In the genomic region with DNA sequence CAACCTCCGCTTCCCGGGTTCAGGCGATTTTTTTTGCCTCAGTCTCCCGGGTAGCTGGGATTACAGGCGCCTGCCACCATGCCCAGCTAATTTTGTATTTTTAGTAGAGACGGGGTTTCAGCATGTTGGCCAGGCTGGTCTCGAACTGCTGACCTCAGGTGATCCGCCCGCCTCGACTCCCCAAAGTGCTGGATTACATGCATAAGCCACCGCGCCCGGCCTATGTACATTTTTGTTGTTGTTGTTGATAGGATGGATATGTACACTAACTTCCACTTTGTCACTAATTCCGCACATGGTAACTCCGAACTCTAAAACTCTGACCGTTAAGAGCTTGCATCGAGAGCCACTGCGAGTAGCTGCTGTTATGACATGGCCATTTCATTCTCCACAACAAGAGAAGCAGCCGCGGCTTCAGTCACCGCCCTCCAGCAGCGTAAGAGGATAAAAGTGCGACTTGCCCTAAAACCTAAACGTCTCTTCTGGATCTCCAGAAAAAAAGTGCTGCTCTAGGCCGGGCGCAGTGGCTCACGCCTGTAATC, we compare ENCODE assay signal across 8 cellular contexts. TPM values are rescaled to one million over a fixed set of nuclear protein-coding genes. Genes with fewer than 3 reads are reported as not detected.
DNase-seq lines count a peak whose midpoint lies in the region; ATAC-seq and TF ChIP-seq lines count a peak whose summit lies in the region.

No MANE protein-coding gene starts in this region.

- peaks cover 15% of the 10 kb centered on the region for H3K9me1 ChIP-seq in IMR-90 (ENCODE audit: insufficient read depth, low read length)

- H4K5ac ChIP-seq in IMR-90 (ENCODE audit: low read depth, low read length): peak overlapping the region; percentile 96

- 76% methylated on average over 10 of the region's 27 CpGs; no CpG with 5 or more reads in 1 of the 2 experiments for WGBS in IMR-90 (ENCODE audit: extremely low coverage in 2 of 2, insufficient read length in 1 of 2), 2 experiments

- peak overlapping the region; percentile 9; the same call in 1 of the 2 replicates for H3K4me3 ChIP-seq in AG09309 (ENCODE audit: control insufficient read depth, low read depth, low read length)
- H3K4me3 ChIP-seq in IMR-90 (ENCODE audit: insufficient read depth, low read depth, low read length): no peak overlapping the region
- H3K4me3 ChIP-seq in breast epithelium: peak overlapping the region; percentile 74 to 100 (median 95)

- TF ChIP-seq RAD21 in IMR-90 (IDR thresholded peaks at IDR 0.05; ENCODE audit: low read length): no peak

- no peak overlapping the region for H3K56ac ChIP-seq in IMR-90 (ENCODE audit: extremely low read depth, insufficient read depth, low read length)

- POLR2A ChIA-PET in IMR-90 (lab: Charles Lee; ENCODE audit: unreplicated experiment): no interaction called here

- H3K9me3 ChIP-seq in IMR-90 (ENCODE audit: control insufficient read depth, insufficient read depth, low read length): no peaks in the 10 kb centered on the region
- H3K9me3 ChIP-seq in breast epithelium: no peaks in the 10 kb centered on the region

- BruUV-seq in IMR-90 (replicated peaks; lab: Mats Ljungman, UMichigan): no TSS peak

- peak overlapping the region; percentile 83; the same call in 1 of the 2 replicates for H4K91ac ChIP-seq in IMR-90 (ENCODE audit: insufficient read depth, low read depth, low read length)

- H3K14ac ChIP-seq in IMR-90 (replicated peaks; ENCODE audit: low read depth, low read length): no peak overlapping the region

- peaks cover 28 to 43% of the 10 kb centered on the region in 2 experiments for H3K79me1 ChIP-seq in IMR-90 (ENCODE audit: low read depth in 1 of 2, low read length in 2 of 2)

- H3K27ac ChIP-seq in IMR-90 (ENCODE audit: insufficient read depth, low read length): no peak overlapping the region; the same call in 1 of the 2 replicates
- H3K27ac ChIP-seq in breast epithelium: no peak overlapping the region

- in situ Hi-C loops in IMR-90 (cut with MboI; ENCODE audit: low sequenced_read_pairs): no loop called here

- 0 out of 2 replicates have a peak overlapping the region, but pooled peaks have one; percentile 34 for H2BK120ac ChIP-seq in IMR-90 (ENCODE audit: low read depth, low read length)

- peaks cover 26% of the 10 kb centered on the region for H3K36me3 Mint-ChIP-seq in nephron progenitor cell (ENCODE audit: low read depth)

- peaks cover 16% of the 10 kb centered on the region; the same call in 1 of the 2 replicates for H4K20me1 ChIP-seq in IMR-90 (ENCODE audit: insufficient read depth, low read length)

- intact Hi-C loops in IMR-90 (cut with micrococcal nuclease) (no loop called here), breast epithelium (cut with DNase I; ENCODE audit: low total_unique reads) (no loop called here)

- H3K36me3 ChIP-seq in IMR-90 (ENCODE audit: control insufficient read depth, insufficient read depth, low read length): peaks cover 22% of the 10 kb centered on the region
- no peaks in the 10 kb centered on the region for H3K36me3 ChIP-seq in breast epithelium

- H3K27ac Mint-ChIP-seq in nephron progenitor cell: no peak overlapping the region

- H4K8ac ChIP-seq in IMR-90 (ENCODE audit: low read depth in 2 of 2, low read length in 2 of 2): peak overlapping the region; percentile 93 to 95

- H2BK5ac ChIP-seq in IMR-90 (ENCODE audit: low read depth, low read length, poor library complexity, severe bottlenecking): peak overlapping the region; percentile 48

- H3K4me1 ChIP-seq in IMR-90 (ENCODE audit: control insufficient read depth, insufficient read depth, low read length): peaks cover 8% of the 10 kb centered on the region
- H3K4me1 ChIP-seq in breast epithelium: peaks cover 0 to 12% of the 10 kb centered on the region in 2 donors

- ATAC-seq in IMR-90 (ENCODE audit: low read depth) (no peak), GM21390 (IDR thresholded peaks at IDR 0.05; ENCODE audit: unreplicated experiment) (no peak)

- no peak for TF ChIP-seq POLR2A in IMR-90 (IDR thresholded peaks at IDR 0.05; ENCODE audit: low read depth, low read length)
- TF ChIP-seq POLR2A in breast epithelium (IDR thresholded peaks at IDR 0.05): no peak

- H3K23ac ChIP-seq in IMR-90 (ENCODE audit: low read depth, low read length): no peak overlapping the region

- TF ChIP-seq CTCF in AG09309 (IDR thresholded peaks at IDR 0.05; ENCODE audit: control insufficient read depth, insufficient read depth, low read depth, low read length, missing control alignments) (no peak), IMR-90 (conservative IDR thresholded peaks at IDR 0.05; ENCODE audit: low read depth, low read length) (no peak), breast epithelium (IDR thresholded peaks at IDR 0.05) (no peak), nephron progenitor cell (IDR thresholded peaks at IDR 0.05) (no peak)

- no peak for DNase-seq in AG09309 (ENCODE audit: low read depth)
- DNase-seq in IMR-90: no peak
- DNase-seq in breast epithelium (ENCODE audit: low spot score in 2 of 2): no peak
- DNase-seq in nephron progenitor cell: no peak
- DNase-seq in NCI-H748 treated with DMSO at 0.1 percent for 48 hours (lab: John Stamatoyannopoulos, UW): no peak
- DNase-seq in NCI-H1694 (lab: John Stamatoyannopoulos, UW): no peak
- DNase-seq in NCI-H2029 treated with DMSO at 0.1 percent for 48 hours (lab: John Stamatoyannopoulos, UW): no peak

- no peak overlapping the region for H2BK20ac ChIP-seq in IMR-90 (ENCODE audit: low read depth, low read length)

- H3K4me1 Mint-ChIP-seq in nephron progenitor cell: peaks cover 16% of the 10 kb centered on the region

- no peak overlapping the region for H3K9ac ChIP-seq in IMR-90 (ENCODE audit: low read depth, low read length)

- dilution Hi-C loops in IMR-90 (cut with HindIII; ENCODE audit: low sequenced_read_pairs, unreplicated experiment): no loop called here

- H2AFZ ChIP-seq in IMR-90 (replicated peaks; ENCODE audit: low read length, poor library complexity): peak overlapping the region; percentile 97

- peaks cover 15% of the 10 kb centered on the region for H3K27me3 Mint-ChIP-seq in nephron progenitor cell (ENCODE audit: low read depth, poor library complexity)

- no peaks in the 10 kb centered on the region for H3K9me3 Mint-ChIP-seq in nephron progenitor cell

- peak overlapping the region; percentile 96 for H3K4me3 Mint-ChIP-seq in nephron progenitor cell

- no peak overlapping the region for H3K18ac ChIP-seq in IMR-90 (ENCODE audit: low read depth, low read length)

- H3K4me2 ChIP-seq in IMR-90 (ENCODE audit: low read depth, low read length): peak overlapping the region; percentile 53; the same call in 1 of the 2 replicates

- no peak overlapping the region; the same call in 2 of the 3 replicates for H2BK15ac ChIP-seq in IMR-90 (ENCODE audit: low read depth, low read length)

- H2AK5ac ChIP-seq in IMR-90 (ENCODE audit: low read depth, low read length): peak overlapping the region; percentile 86

- H3K27me3 ChIP-seq in IMR-90 (ENCODE audit: control insufficient read depth, insufficient read depth, low read length) (no peaks in the 10 kb centered on the region), breast epithelium (no peaks in the 10 kb centered on the region)

- CTCF ChIA-PET in IMR-90 (lab: Yijun Ruan, JAX): no interaction called here

- H3K4ac ChIP-seq in IMR-90 (ENCODE audit: low read depth, low read length): peak overlapping the region; percentile 75

- H2AK9ac ChIP-seq in IMR-90 (replicated peaks; ENCODE audit: low read depth, low read length, poor library complexity): peak overlapping the region; percentile 83

TF ChIP-seq in IMR-90, 13 proteins besides CTCF, POLR2A, EP300 and RAD21 (continues in another document):
- TF ChIP-seq MAFK (IDR thresholded peaks at IDR 0.05; ENCODE audit: low read depth, low read length) (no peak), CHD1 (IDR thresholded peaks at IDR 0.05; ENCODE audit: low read depth, low read length) (no peak), FOS (IDR thresholded peaks at IDR 0.05; ENCODE audit: low read depth, low read length) (no peak), MAZ (IDR thresholded peaks at IDR 0.05; ENCODE audit: borderline replicate concordance, low read depth, low read length) (no peak)
- TF ChIP-seq, protein P1, sequence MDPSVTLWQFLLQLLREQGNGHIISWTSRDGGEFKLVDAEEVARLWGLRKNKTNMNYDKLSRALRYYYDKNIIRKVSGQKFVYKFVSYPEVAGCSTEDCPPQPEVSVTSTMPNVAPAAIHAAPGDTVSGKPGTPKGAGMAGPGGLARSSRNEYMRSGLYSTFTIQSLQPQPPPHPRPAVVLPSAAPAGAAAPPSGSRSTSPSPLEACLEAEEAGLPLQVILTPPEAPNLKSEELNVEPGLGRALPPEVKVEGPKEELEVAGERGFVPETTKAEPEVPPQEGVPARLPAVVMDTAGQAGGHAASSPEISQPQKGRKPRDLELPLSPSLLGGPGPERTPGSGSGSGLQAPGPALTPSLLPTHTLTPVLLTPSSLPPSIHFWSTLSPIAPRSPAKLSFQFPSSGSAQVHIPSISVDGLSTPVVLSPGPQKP (IDR thresholded peaks at IDR 0.05; ENCODE audit: borderline replicate concordance, low read depth, low read length): no peak

RNA-seq across cellular contexts. Expression of a gene that starts 0.7 kb away (rescaled TPM):
- total RNA-seq in IMR-90 (2012; rRNA removed) (127 and 156 TPM in 2 replicates), breast epithelium (10 to 100 TPM; 39.2 to 65.9 (median 60.2) TPM)
- 164 and 167 TPM in 2 replicates for polyA plus RNA-seq in IMR-90 (2012; rRNA removed)
- polyA plus RNA-seq in IMR-90 (2012; cell fraction: cytosol; rRNA removed): 104 and 139 TPM in 2 replicates
- polyA plus RNA-seq in IMR-90 (2012; cell fraction: nucleus; rRNA removed; ENCODE audit: low replicate concordance): 508 and 675 TPM in 2 replicates

RNA-seq across cellular contexts. Expression of a gene that starts 7.5 kb away (rescaled TPM):
- total RNA-seq in IMR-90 (2012; rRNA removed) (0.18 and 0.28 TPM in 2 replicates), breast epithelium (10 to 100 TPM; 10.8 to 16.6 (median 11.1) TPM)
- 0.65 and 0.79 TPM in 2 replicates for polyA plus RNA-seq in IMR-90 (2012; rRNA removed)
- 0.76 and 0.86 TPM in 2 replicates for polyA plus RNA-seq in IMR-90 (2012; cell fraction: cytosol; rRNA removed)
- 2.3 and 4.4 TPM in 2 replicates for polyA plus RNA-seq in IMR-90 (2012; cell fraction: nucleus; rRNA removed; ENCODE audit: low replicate concordance)

RNA-seq across cellular contexts. Expression of a gene that starts 27.5 kb away (rescaled TPM):
- total RNA-seq in IMR-90 (2012; rRNA removed) (1.3 and 1.4 TPM in 2 replicates), breast epithelium (1 to 10 TPM in 2 of 3 donors, under 1 TPM in 1; 0.66 to 2.1 (median 1.2) TPM)
- 3.6 and 3.8 TPM in 2 replicates for polyA plus RNA-seq in IMR-90 (2012; rRNA removed)
- polyA plus RNA-seq in IMR-90 (2012; cell fraction: cytosol; rRNA removed): 0.88 and 2.6 TPM in 2 replicates
- 22.0 and 29.2 TPM in 2 replicates for polyA plus RNA-seq in IMR-90 (2012; cell fraction: nucleus; rRNA removed; ENCODE audit: low replicate concordance)

RNA-seq across cellular contexts. Expression of a gene that starts 32.0 kb away (rescaled TPM):
- total RNA-seq in IMR-90 (2012; rRNA removed) (0.56 and 0.90 TPM in 2 replicates), breast epithelium (not detected)
- 1.2 and 1.7 TPM in 2 replicates for polyA plus RNA-seq in IMR-90 (2012; rRNA removed)
- polyA plus RNA-seq in IMR-90 (2012; cell fraction: cytosol; rRNA removed): 1.1 and 3.8 TPM in 2 replicates
- 1.0 and 1.4 TPM in 2 replicates for polyA plus RNA-seq in IMR-90 (2012; cell fraction: nucleus; rRNA removed; ENCODE audit: low replicate concordance)

RNA-seq across cellular contexts. Expression of a gene that starts 33.2 kb away (rescaled TPM):
- total RNA-seq in IMR-90 (2012; rRNA removed) (12.2 and 19.4 TPM in 2 replicates), breast epithelium (10 to 100 TPM; 39.0 to 58.4 (median 51.2) TPM)
- 29.8 and 54.4 TPM in 2 replicates for polyA plus RNA-seq in IMR-90 (2012; rRNA removed)
- 10.8 and 21.4 TPM in 2 replicates for polyA plus RNA-seq in IMR-90 (2012; cell fraction: cytosol; rRNA removed)
- polyA plus RNA-seq in IMR-90 (2012; cell fraction: nucleus; rRNA removed; ENCODE audit: low replicate concordance): 49.3 and 215 TPM in 2 replicates
